14 cellular contexts compared by ENCODE assay signal in the genomic region with DNA sequence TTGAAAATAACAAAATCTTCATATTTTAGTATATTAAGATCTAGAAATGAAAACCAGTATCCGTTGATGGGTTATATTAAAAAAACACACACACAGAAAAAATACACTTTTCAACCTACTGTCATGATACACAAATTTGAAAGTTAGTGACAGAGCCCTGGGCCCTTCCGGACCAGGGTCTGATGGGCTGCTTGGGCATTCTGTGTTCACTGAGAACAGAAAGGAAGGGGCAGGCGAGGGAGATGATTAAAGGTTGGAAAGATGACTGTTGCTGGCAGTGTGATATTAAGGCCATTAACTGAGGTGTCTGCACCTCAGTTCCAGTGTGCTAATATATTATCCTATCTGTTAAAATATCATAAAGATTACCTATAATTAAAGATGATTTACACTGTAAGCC.
"Had no signal": no experiment of that assay in that cellular context is flagged by ENCODE, and none has a peak within 500 bp of the region (broad histone marks: within the 10 kb centered on the region; RNA-seq: fewer than 3 reads in every experiment).

No MANE protein-coding gene starts in this region.

- ATAC-seq: activated CD4-positive, CD25-positive, alpha-beta regulatory T cell treated with anti-CD3 and anti-CD28 coated beads, Interleukin-2, amount 50 U/mL, for 24 hours; activated naive CD8-positive, alpha-beta T cell treated with anti-CD3 and anti-CD28 coated beads, Interleukin-2, amount 50 U/mL, for 24 hours; stimulated activated naive CD8-positive, alpha-beta T cell treated with anti-CD3 and anti-CD28 coated beads, Interleukin-15, amount 100 ng/mL, for 72 hours had no signal

- H3K9me3 Mint-ChIP-seq: activated naive CD4-positive, alpha-beta T cell treated with anti-CD3 and anti-CD28 coated beads for 36 hours; activated naive CD8-positive, alpha-beta T cell treated with anti-CD3 and anti-CD28 coated beads, Interleukin-2, amount 50 U/mL, for 24 hours; stimulated activated naive CD8-positive, alpha-beta T cell treated with anti-CD3 and anti-CD28 coated beads, Interleukin-15, amount 100 ng/mL, for 72 hours had no signal

- H3K9me3 ChIP-seq: prostate gland, tibial artery, vagina had no signal

- H3K27me3 ChIP-seq: cardiac muscle cell, tibial artery, vagina had no signal

- DNase-seq: activated CD4-positive, alpha-beta T cell treated with anti-CD3 and anti-CD28 coated beads, Interleukin-2, amount 50 U/mL, for 1 hour; activated naive CD4-positive, alpha-beta T cell treated with anti-CD3 and anti-CD28 coated beads for 36 hours; activated naive CD8-positive, alpha-beta T cell treated with anti-CD3 and anti-CD28 coated beads, Interleukin-2, amount 50 U/mL, for 24 hours; activated T-cell treated with anti-CD3 and anti-CD28 coated beads for 4 hours; effector CD4-positive, alpha-beta T cell; foreskin melanocyte; naive B cell; occipital lobe; stimulated activated naive CD8-positive, alpha-beta T cell treated with anti-CD3 and anti-CD28 coated beads, Interleukin-15, amount 100 ng/mL, for 72 hours; tibial artery had no signal

- H3K4me3 ChIP-seq: cardiac muscle cell had no signal

- H3K27ac ChIP-seq: cardiac muscle cell, prostate gland, tibial artery, vagina had no signal

- H3K36me3 ChIP-seq: cardiac muscle cell, prostate gland, tibial artery, vagina had no signal

- H3K27ac Mint-ChIP-seq: activated naive CD4-positive, alpha-beta T cell treated with anti-CD3 and anti-CD28 coated beads for 36 hours; activated naive CD8-positive, alpha-beta T cell treated with anti-CD3 and anti-CD28 coated beads, Interleukin-2, amount 50 U/mL, for 24 hours; stimulated activated naive CD8-positive, alpha-beta T cell treated with anti-CD3 and anti-CD28 coated beads, Interleukin-15, amount 100 ng/mL, for 72 hours had no signal

- H3K4me1 ChIP-seq: prostate gland had no signal

- H3K4me3 Mint-ChIP-seq: activated naive CD8-positive, alpha-beta T cell treated with anti-CD3 and anti-CD28 coated beads, Interleukin-2, amount 50 U/mL, for 24 hours had no signal
